ENCODE assay signal across 1 cellular context in genomic region chr2:134425723-134426496, GRCh38.
TF ChIP-seq lines count a peak whose summit lies in the region.

No MANE protein-coding gene starts in this region.

TF ChIP-seq in IMR-90, 13 proteins besides CTCF, POLR2A, EP300 and RAD21:
- TF ChIP-seq RFX5 (IDR thresholded peaks at IDR 0.05; ENCODE audit: low read depth, low read length) (no peak), CEBPB (IDR thresholded peaks at IDR 0.05; ENCODE audit: low read depth, low read length) (no peak), MAFK (IDR thresholded peaks at IDR 0.05; ENCODE audit: low read depth, low read length) (no peak), MAZ (IDR thresholded peaks at IDR 0.05; ENCODE audit: borderline replicate concordance, low read depth, low read length) (no peak), NFE2L2 (IDR thresholded peaks at IDR 0.05; ENCODE audit: low read depth, low read length) (no peak), SMC3 (IDR thresholded peaks at IDR 0.05; ENCODE audit: low read depth, low read length) (no peak), FOS (IDR thresholded peaks at IDR 0.05; ENCODE audit: low read depth, low read length) (no peak), ELK1 (IDR thresholded peaks at IDR 0.05; ENCODE audit: borderline replicate concordance, low read depth, low read length) (no peak), MXI1 (IDR thresholded peaks at IDR 0.05; ENCODE audit: borderline replicate concordance, low read depth, low read length) (no peak), BHLHE40 (IDR thresholded peaks at IDR 0.05; ENCODE audit: low read depth, low read length) (no peak)
- TF ChIP-seq, protein P1, sequence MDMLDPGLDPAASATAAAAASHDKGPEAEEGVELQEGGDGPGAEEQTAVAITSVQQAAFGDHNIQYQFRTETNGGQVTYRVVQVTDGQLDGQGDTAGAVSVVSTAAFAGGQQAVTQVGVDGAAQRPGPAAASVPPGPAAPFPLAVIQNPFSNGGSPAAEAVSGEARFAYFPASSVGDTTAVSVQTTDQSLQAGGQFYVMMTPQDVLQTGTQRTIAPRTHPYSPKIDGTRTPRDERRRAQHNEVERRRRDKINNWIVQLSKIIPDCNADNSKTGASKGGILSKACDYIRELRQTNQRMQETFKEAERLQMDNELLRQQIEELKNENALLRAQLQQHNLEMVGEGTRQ (IDR thresholded peaks at IDR 0.05; ENCODE audit: low read depth, low read length) = no peak
